9 cellular contexts compared by ENCODE assay signal in the genomic region with DNA sequence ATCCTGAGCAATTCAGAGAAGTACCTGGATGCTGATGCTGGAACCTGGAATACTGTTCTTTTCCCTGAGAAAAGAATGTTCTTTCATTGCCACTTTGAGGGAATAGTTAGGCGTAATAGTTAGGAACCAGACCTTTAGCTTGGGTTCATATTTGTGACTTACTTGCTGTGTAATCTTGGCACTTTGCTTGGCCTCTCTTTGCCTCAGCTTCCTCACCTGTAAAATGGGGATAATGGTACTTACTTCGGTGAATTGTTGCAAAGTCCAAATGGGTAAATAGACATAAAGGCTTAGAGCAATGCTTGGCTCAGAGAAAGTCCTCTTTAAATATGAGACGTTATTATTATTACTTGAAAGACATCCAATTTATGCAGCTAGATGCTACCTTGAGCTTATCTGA. TPM values are rescaled to one million over a fixed set of nuclear protein-coding genes. Genes with fewer than 3 reads are reported as not detected.
"Had no signal": no experiment of that assay in that cellular context is flagged by ENCODE, and none has a peak within 500 bp of the region (broad histone marks: within the 10 kb centered on the region; RNA-seq: fewer than 3 reads in every experiment).

No MANE protein-coding gene starts in this region.

- FAIRE-seq: G401.6, GM12878, GM12891, GM12892, GM18507, GM19239 had no signal

- H3K4me3 ChIP-seq: GM12878 had no signal

- DNase-seq: GDM1, GF-D8 had no signal

- ATAC-seq: GM12878 had no signal

RNA-seq across cellular contexts. Expression of a gene that starts 55.0 kb away (rescaled TPM):
- total RNA-seq: G401, GM12878 had no signal
